In genomic region chr18:54147439-54147838, GRCh38 we compare ENCODE assay signal across 11 cellular contexts.
A peak's percentile ranks its signal among the peaks of the same experiment; 100 is the strongest.
DNase-seq lines count a peak whose midpoint lies in the region; ATAC-seq and TF ChIP-seq lines count a peak whose summit lies in the region.
"Had no signal": no experiment of that assay in that cellular context is flagged by ENCODE, and none has a peak within 500 bp of the region (broad histone marks: within the 10 kb centered on the region; RNA-seq: fewer than 3 reads in every experiment).

No MANE protein-coding gene starts in this region.

- no peak for TF ChIP-seq CTCF in HFFc6 (IDR thresholded peaks at IDR 0.05)

- H3K4me3 Mint-ChIP-seq in activated T-cell treated with anti-CD3 and anti-CD28 coated beads, Interleukin-2, amount 50 U/mL, for 24 hours, result peak overlapping the region; percentile 16
- H3K4me3 Mint-ChIP-seq in HFFc6, result no peak overlapping the region

- ATAC-seq in HG03575 (IDR thresholded peaks at IDR 0.05; ENCODE audit: extremely low read depth, insufficient number of reproducible peaks, low FRiP score, unreplicated experiment), result peak; percentile 53
- ATAC-seq: Right ventricle myocardium inferior had no signal

- H3K36me3 Mint-ChIP-seq in activated T-cell treated with anti-CD3 and anti-CD28 coated beads, Interleukin-2, amount 50 U/mL, for 24 hours (ENCODE audit: low read depth), result peaks cover 30% of the 10 kb centered on the region
- H3K36me3 Mint-ChIP-seq in HFFc6 (ENCODE audit: low read depth), result peaks cover 37% of the 10 kb centered on the region

- DNase-seq in activated T-cell treated with anti-CD3 and anti-CD28 coated beads, Interleukin-2, amount 50 U/mL, for 24 hours, result no peak
- no peak for DNase-seq in activated T-cell treated with anti-CD3 and anti-CD28 coated beads, Interleukin-2, amount 50 U/mL, for 1 hour
- no peak for DNase-seq in HFFc6
- peak; percentile 3 to 21 for DNase-seq in stimulated activated CD8-positive, alpha-beta memory T cell treated with anti-CD3 and anti-CD28 coated beads, Interleukin-7, amount 100 ng/mL, for 48 hours (ENCODE audit: extremely low read depth in 1 of 2, low read depth in 1 of 2)
- no peak for DNase-seq in effector CD4-positive, alpha-beta T cell
- DNase-seq in NCI-H2029 (lab: John Stamatoyannopoulos, UW), result no peak
- no peak for DNase-seq in nucleus accumbens (lab: John Stamatoyannopoulos, UW)
- DNase-seq: adrenal gland, thyroid gland had no signal

- peak overlapping the region; percentile 99 for H3K27ac Mint-ChIP-seq in activated T-cell treated with anti-CD3 and anti-CD28 coated beads, Interleukin-2, amount 50 U/mL, for 24 hours
- H3K27ac Mint-ChIP-seq in HFFc6, result peak overlapping the region; percentile 2

- peaks cover 59% of the 10 kb centered on the region for H3K4me1 Mint-ChIP-seq in activated T-cell treated with anti-CD3 and anti-CD28 coated beads, Interleukin-2, amount 50 U/mL, for 24 hours (ENCODE audit: low read depth)
- peaks cover 51% of the 10 kb centered on the region for H3K4me1 Mint-ChIP-seq in HFFc6 (ENCODE audit: low read depth)

- H3K9me3 Mint-ChIP-seq in activated T-cell treated with anti-CD3 and anti-CD28 coated beads, Interleukin-2, amount 50 U/mL, for 24 hours, result peaks cover 9% of the 10 kb centered on the region
- H3K9me3 Mint-ChIP-seq in HFFc6, result peaks cover 11% of the 10 kb centered on the region

- no peaks in the 10 kb centered on the region for H3K27me3 Mint-ChIP-seq in activated T-cell treated with anti-CD3 and anti-CD28 coated beads, Interleukin-2, amount 50 U/mL, for 24 hours
- peaks cover 1% of the 10 kb centered on the region; the same call in 1 of the 2 replicates for H3K27me3 Mint-ChIP-seq in HFFc6 (ENCODE audit: insufficient read depth)

Comparison
In these comparisons a context has a peak if more than half of its experiments do, and no peak if none do; other contexts are left out.
1. DNase-seq: peak in stimulated activated CD8-positive, alpha-beta memory T cell treated with anti-CD3 and anti-CD28 coated beads, Interleukin-7, amount 100 ng/mL, for 48 hours (2 of 2); none in activated T-cell treated with anti-CD3 and anti-CD28 coated beads, Interleukin-2, amount 50 U/mL, for 24 hours (single experiment), activated T-cell treated with anti-CD3 and anti-CD28 coated beads, Interleukin-2, amount 50 U/mL, for 1 hour (single experiment), HFFc6 (single experiment), effector CD4-positive, alpha-beta T cell (single experiment), NCI-H2029 (single experiment) and nucleus accumbens (0 of 56).